In the genomic region with DNA sequence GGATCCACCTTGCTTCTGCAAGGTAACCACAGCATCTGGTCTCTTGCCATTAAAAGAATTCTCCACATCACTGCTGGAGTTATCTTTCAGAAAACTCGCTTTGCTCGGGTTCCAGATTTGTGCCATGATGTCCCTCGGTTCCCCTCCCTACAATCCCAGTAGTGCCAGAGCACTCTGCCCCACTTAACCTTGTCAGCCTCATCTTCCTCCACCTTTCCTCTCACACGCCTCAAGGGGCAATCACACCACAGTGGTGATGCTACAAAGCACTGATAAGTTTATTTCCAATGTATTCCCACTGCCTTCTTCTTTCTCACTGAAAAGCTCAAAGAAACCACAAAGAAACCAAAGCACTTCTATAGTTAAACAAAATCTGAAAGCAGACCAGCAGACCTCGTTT, we compare ENCODE assay signal across 1 cellular context.
TF ChIP-seq lines count a peak whose summit lies in the region.

No MANE protein-coding gene starts in this region.

TF ChIP-seq in endothelial cell of umbilical vein, 7 proteins besides CTCF, POLR2A, EP300 and RAD21:
- TF ChIP-seq, protein P1, sequence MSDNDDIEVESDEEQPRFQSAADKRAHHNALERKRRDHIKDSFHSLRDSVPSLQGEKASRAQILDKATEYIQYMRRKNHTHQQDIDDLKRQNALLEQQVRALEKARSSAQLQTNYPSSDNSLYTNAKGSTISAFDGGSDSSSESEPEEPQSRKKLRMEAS (IDR thresholded peaks at IDR 0.05; ENCODE audit: insufficient read depth, insufficient read length), result no peak
- no peak for TF ChIP-seq JUN (IDR thresholded peaks at IDR 0.05; ENCODE audit: borderline replicate concordance, insufficient read depth, insufficient read length, low read depth)
- no peak for TF ChIP-seq MYC (IDR thresholded peaks at IDR 0.05; ENCODE audit: low read depth, low read length)
- no peak for TF ChIP-seq EZH2 (IDR thresholded peaks at IDR 0.05; ENCODE audit: borderline replicate concordance, low read depth, low read length, severe bottlenecking)
- TF ChIP-seq FOS (IDR thresholded peaks at IDR 0.05; ENCODE audit: borderline replicate concordance, insufficient read depth, low read length), result no peak
- no peak for TF ChIP-seq GATA2 (IDR thresholded peaks at IDR 0.05; ENCODE audit: insufficient read depth, insufficient read length, low read depth, low read length)
- no peak for TF ChIP-seq POLR2AphosphoS5 (IDR thresholded peaks at IDR 0.05; ENCODE audit: insufficient read depth, low read depth, low read length)
